ENCODE assay signal across 13 cellular contexts in genomic region chr12:11861155-11861863, GRCh38.
DNase-seq lines count a peak whose midpoint lies in the region; ATAC-seq and TF ChIP-seq lines count a peak whose summit lies in the region.
"Had no signal": no experiment of that assay in that cellular context is flagged by ENCODE, and none has a peak within 500 bp of the region (broad histone marks: within the 10 kb centered on the region; RNA-seq: fewer than 3 reads in every experiment).

No MANE protein-coding gene starts in this region.

- CTCF ChIA-PET in activated CD4-positive, alpha-beta T cell treated with anti-CD3 and anti-CD28 coated beads for 36 hours (lab: Charles Lee), result no interaction called here

- peaks cover 8% of the 10 kb centered on the region for H3K9me3 ChIP-seq in lower lobe of right lung
- peaks cover 3% of the 10 kb centered on the region for H3K9me3 ChIP-seq in thoracic aorta

- peaks cover 86% of the 10 kb centered on the region for H3K36me3 Mint-ChIP-seq in activated CD4-positive, alpha-beta T cell treated with anti-CD3 and anti-CD28 coated beads for 36 hours (ENCODE audit: low read depth)
- peaks cover 32% of the 10 kb centered on the region for H3K36me3 Mint-ChIP-seq in brain

- no peak for TF ChIP-seq CTCF in brain (conservative IDR thresholded peaks at IDR 0.05)
- no peak for TF ChIP-seq CTCF in lower lobe of right lung (IDR thresholded peaks at IDR 0.05)
- TF ChIP-seq CTCF in thoracic aorta (IDR thresholded peaks at IDR 0.05), result no peak

- peak overlapping the region; percentile 38 for H3K27ac Mint-ChIP-seq in activated CD4-positive, alpha-beta T cell treated with anti-CD3 and anti-CD28 coated beads for 36 hours
- peak overlapping the region in 3 of 5 experiments; percentile 66 to 92 (median 72) for H3K27ac Mint-ChIP-seq in brain

- H3K4me1 ChIP-seq in lower lobe of right lung (peaks cover 43% of the 10 kb centered on the region), thoracic aorta (ENCODE audit: control insufficient read depth in 1 of 2, low read depth in 2 of 2) (peaks cover 31 to 50% of the 10 kb centered on the region in 2 donors)
- H3K4me1 ChIP-seq: SJSA1 had no signal

- peaks cover 16% of the 10 kb centered on the region for H3K36me3 ChIP-seq in lower lobe of right lung
- H3K36me3 ChIP-seq in thoracic aorta, result peaks cover under 1% of the 10 kb centered on the region

- POLR2A ChIA-PET in activated CD4-positive, alpha-beta T cell treated with anti-CD3 and anti-CD28 coated beads for 36 hours (lab: Charles Lee), result no interaction called here

- H3K4me3 ChIP-seq in lower lobe of right lung (no peak overlapping the region), thoracic aorta (no peak overlapping the region)
- H3K4me3 ChIP-seq: SJSA1 had no signal

- no peak for ATAC-seq in activated CD4-positive, alpha-beta T cell treated with anti-CD3 and anti-CD28 coated beads for 36 hours
- ATAC-seq in lower lobe of right lung (no peak), thoracic aorta (ENCODE audit: insufficient number of reproducible peaks, low FRiP score, low read depth) (no peak), HG03354 (IDR thresholded peaks at IDR 0.05; ENCODE audit: poor library complexity, severe bottlenecking, unreplicated experiment) (no peak), HG03565 (IDR thresholded peaks at IDR 0.05; ENCODE audit: unreplicated experiment) (no peak)
- ATAC-seq: activated naive CD8-positive, alpha-beta T cell treated with anti-CD3 and anti-CD28 coated beads, Interleukin-2, amount 50 U/mL, for 24 hours; naive thymus-derived CD8-positive, alpha-beta T cell had no signal

- peaks cover 15% of the 10 kb centered on the region for H3K9me3 Mint-ChIP-seq in activated CD4-positive, alpha-beta T cell treated with anti-CD3 and anti-CD28 coated beads for 36 hours (ENCODE audit: low read depth)
- H3K9me3 Mint-ChIP-seq in brain, result peaks cover 11 to 18% (median 14%) of the 10 kb centered on the region in 5 experiments

- H3K27me3 Mint-ChIP-seq in activated CD4-positive, alpha-beta T cell treated with anti-CD3 and anti-CD28 coated beads for 36 hours, result no peaks in the 10 kb centered on the region
- peaks cover 2% of the 10 kb centered on the region for H3K27me3 Mint-ChIP-seq in brain
- H3K27me3 Mint-ChIP-seq: activated naive CD8-positive, alpha-beta T cell treated with anti-CD3 and anti-CD28 coated beads, Interleukin-2, amount 50 U/mL, for 24 hours; naive thymus-derived CD8-positive, alpha-beta T cell had no signal

- intact Hi-C loops in activated CD4-positive, alpha-beta T cell treated with anti-CD3 and anti-CD28 coated beads for 36 hours (cut with DNase I, micrococcal nuclease), result no loop called here
- intact Hi-C loops in lower lobe of right lung (cut with DNase I), result no loop called here

- H3K4me3 Mint-ChIP-seq in activated CD4-positive, alpha-beta T cell treated with anti-CD3 and anti-CD28 coated beads for 36 hours, result no peak overlapping the region
- no peak overlapping the region for H3K4me3 Mint-ChIP-seq in brain
- H3K4me3 Mint-ChIP-seq: activated naive CD8-positive, alpha-beta T cell treated with anti-CD3 and anti-CD28 coated beads, Interleukin-2, amount 50 U/mL, for 24 hours; naive thymus-derived CD8-positive, alpha-beta T cell had no signal

- no peak for DNase-seq in activated CD4-positive, alpha-beta T cell treated with anti-CD3 and anti-CD28 coated beads for 36 hours
- no peak for DNase-seq in activated CD4-positive, alpha-beta T cell treated with anti-CD3 and anti-CD28 coated beads, Interleukin-2, amount 50 U/mL, for 1 hour
- no peak for DNase-seq in lower lobe of right lung
- no peak for DNase-seq in thoracic aorta (ENCODE audit: low spot score)
- DNase-seq in NCI-H82 treated with DMSO at 0.1 percent for 48 hours (lab: John Stamatoyannopoulos, UW; ENCODE audit: unreplicated experiment), result no peak
- DNase-seq: activated naive CD8-positive, alpha-beta T cell treated with anti-CD3 and anti-CD28 coated beads, Interleukin-2, amount 50 U/mL, for 24 hours; DMS79; naive thymus-derived CD8-positive, alpha-beta T cell; NCI-H1048 had no signal

- peaks cover 45% of the 10 kb centered on the region for H3K4me1 Mint-ChIP-seq in activated CD4-positive, alpha-beta T cell treated with anti-CD3 and anti-CD28 coated beads for 36 hours
- H3K4me1 Mint-ChIP-seq in brain, result peaks cover 44% of the 10 kb centered on the region

- no peaks in the 10 kb centered on the region for H3K27me3 ChIP-seq in lower lobe of right lung (ENCODE audit: low read depth)
- H3K27me3 ChIP-seq in thoracic aorta (replicated peaks; ENCODE audit: insufficient read depth), result no peaks in the 10 kb centered on the region
- H3K27me3 ChIP-seq: SJSA1 had no signal

- H3K27ac ChIP-seq in lower lobe of right lung (peak overlapping the region; percentile 79), thoracic aorta (peak overlapping the region; percentile 90)
- H3K27ac ChIP-seq: SJSA1 had no signal
